ENCODE assay signal across 17 cellular contexts in the genomic region with DNA sequence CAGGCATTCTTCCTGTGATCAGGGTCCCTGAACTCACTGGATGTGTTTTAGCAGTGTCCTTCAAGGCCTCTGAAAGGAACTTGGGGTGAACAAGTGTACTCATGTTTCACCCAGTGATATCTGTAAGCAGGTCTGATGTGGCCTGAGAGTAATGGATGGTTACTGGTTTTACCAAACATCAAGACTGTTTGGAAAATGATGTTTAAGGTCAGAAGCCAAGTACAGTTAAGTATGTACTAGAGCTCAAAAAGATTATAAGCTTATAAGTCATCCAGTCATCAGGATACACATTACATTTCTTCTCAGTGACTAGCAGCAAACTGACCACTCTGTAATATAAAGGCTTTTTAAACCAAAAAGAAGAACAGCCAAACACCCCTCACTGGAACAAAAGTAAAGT.
DNase-seq lines count a peak whose midpoint lies in the region; ATAC-seq, FAIRE-seq and TF ChIP-seq lines count a peak whose summit lies in the region.
"Had no signal": no experiment of that assay in that cellular context is flagged by ENCODE, and none has a peak within 500 bp of the region (broad histone marks: within the 10 kb centered on the region; RNA-seq: fewer than 3 reads in every experiment).

No MANE protein-coding gene starts in this region.

- TF ChIP-seq CTCF in IMR-90 (conservative IDR thresholded peaks at IDR 0.05; ENCODE audit: low read depth, low read length) (no peak), HepG2 (CRISPR knock-in tag; IDR thresholded peaks at IDR 0.05) (no peak)

- CTCF ChIA-PET in IMR-90 (lab: Yijun Ruan, JAX) (no interaction called here), HepG2 (lab: Yijun Ruan, JAX; ENCODE audit: low intra/inter-chr PET ratio, low total read pairs) (no interaction called here)

- TF ChIP-seq RAD21 in IMR-90 (IDR thresholded peaks at IDR 0.05; ENCODE audit: low read length) (no peak), HepG2 (CRISPR knock-in tag; IDR thresholded peaks at IDR 0.05) (no peak)

- H3K27ac ChIP-seq in IMR-90 (ENCODE audit: insufficient read depth, low read length) (peak overlapping the region; percentile 41), mesenchymal stem cell (ENCODE audit: low read length, poor library complexity, severe bottlenecking) (no peak overlapping the region), HepG2 (ENCODE audit: extremely low read length, insufficient read depth, low read length) (no peak overlapping the region)
- H3K27ac ChIP-seq: HL-60 had no signal

- dilution Hi-C loops in IMR-90 (cut with HindIII; ENCODE audit: low sequenced_read_pairs, unreplicated experiment) = no loop called here

- H3K14ac ChIP-seq in IMR-90 (replicated peaks; ENCODE audit: low read depth, low read length) = peak overlapping the region; percentile 5; the same call in 1 of the 2 replicates
- H3K14ac ChIP-seq in mesenchymal stem cell (ENCODE audit: low read length in 2 of 2) = no peak overlapping the region

- peak overlapping the region; percentile 8; the same call in 1 of the 2 replicates for H4K5ac ChIP-seq in IMR-90 (ENCODE audit: low read depth, low read length)

- H3K9me1 ChIP-seq in IMR-90 (ENCODE audit: insufficient read depth, low read length) = peaks cover 5% of the 10 kb centered on the region; the same call in 1 of the 2 replicates

- H4K20me1 ChIP-seq in IMR-90 (ENCODE audit: insufficient read depth, low read length) (no peaks in the 10 kb centered on the region), HepG2 (ENCODE audit: insufficient read depth, low read length) (no peaks in the 10 kb centered on the region)

- BruUV-seq in IMR-90 (replicated peaks; lab: Mats Ljungman, UMichigan) (no TSS peak), HepG2 (replicated peaks; lab: Mats Ljungman, UMichigan) (no TSS peak)

- H3K4ac ChIP-seq in IMR-90 (ENCODE audit: low read depth, low read length) (peak overlapping the region; percentile 37), mesenchymal stem cell (ENCODE audit: low read depth in 1 of 2, low read length in 2 of 2) (no peak overlapping the region)

- H3K4me3 ChIP-seq in IMR-90 (ENCODE audit: insufficient read depth, low read depth, low read length) (no peak overlapping the region), mesenchymal stem cell (ENCODE audit: insufficient read depth in 1 of 2, low read depth in 1 of 2, low read length in 2 of 2) (no peak overlapping the region), HepG2 (replicated peaks in 1 of 3; ENCODE audit: insufficient read depth in 1 of 3, low read depth in 2 of 3, low read length in 3 of 3) (no peak overlapping the region)

- TF ChIP-seq EP300 in HepG2 (IDR thresholded peaks at IDR 0.05; ENCODE audit: low read depth in 2 of 2, low read length in 2 of 2) (no peak), HepG2 (CRISPR knock-in tag; IDR thresholded peaks at IDR 0.05; ENCODE audit: borderline replicate concordance) (no peak)

- POLR2A ChIA-PET in IMR-90 (lab: Charles Lee; ENCODE audit: unreplicated experiment) (no interaction called here), HepG2 (lab: Yijun Ruan, JAX) (no interaction called here)

- H2BK5ac ChIP-seq in IMR-90 (ENCODE audit: low read depth, low read length, poor library complexity, severe bottlenecking) (peak overlapping the region; percentile 63), mesenchymal stem cell (ENCODE audit: low read depth, low read length, poor library complexity, severe bottlenecking) (no peak overlapping the region)

- H3K4me1 ChIP-seq in IMR-90 (ENCODE audit: control insufficient read depth, insufficient read depth, low read length) (peaks cover 8% of the 10 kb centered on the region), mesenchymal stem cell (ENCODE audit: control insufficient read depth, insufficient read depth, low read depth, low read length) (no peaks in the 10 kb centered on the region), HepG2 (ENCODE audit: insufficient read depth, low read length) (no peaks in the 10 kb centered on the region)

- H4K8ac ChIP-seq in IMR-90 (ENCODE audit: low read depth in 2 of 2, low read length in 2 of 2) = peak overlapping the region in 1 of 2 experiments; percentile 59; a peak in 2 of 4 replicates
- H4K8ac ChIP-seq in mesenchymal stem cell (ENCODE audit: low read length) = no peak overlapping the region

- H2BK120ac ChIP-seq in IMR-90 (ENCODE audit: low read depth, low read length) (peak overlapping the region; percentile 70), mesenchymal stem cell (ENCODE audit: low read depth, low read length) (no peak overlapping the region)

- ATAC-seq in IMR-90 (ENCODE audit: low read depth) (peak; percentile 92), HepG2 (no peak), GM19035 (IDR thresholded peaks at IDR 0.05; ENCODE audit: unreplicated experiment) (no peak)
- ATAC-seq: Panc1 had no signal

- H3K79me2 ChIP-seq in HepG2 (ENCODE audit: insufficient read depth, low read length) = no peaks in the 10 kb centered on the region

- H3K79me1 ChIP-seq in IMR-90 (ENCODE audit: low read depth in 1 of 2, low read length in 2 of 2) (peaks cover 0 to 3% of the 10 kb centered on the region in 2 experiments; a peak in 1 of 4 replicates), mesenchymal stem cell (replicated peaks; ENCODE audit: low read length, poor library complexity, severe bottlenecking) (no peaks in the 10 kb centered on the region)

- in situ Hi-C loops in IMR-90 (cut with MboI; ENCODE audit: low sequenced_read_pairs) (no loop called here), HepG2 (cut with HindIII; ENCODE audit: extremely low pct_ligation_motif_present, low pct_unique_long_range_greater_than_20kb) (no loop called here)

- H3K27me3 ChIP-seq in IMR-90 (ENCODE audit: control insufficient read depth, insufficient read depth, low read length) (no peaks in the 10 kb centered on the region), mesenchymal stem cell (ENCODE audit: control insufficient read depth in 1 of 2, insufficient read depth in 1 of 2, low read length in 2 of 2) (no peaks in the 10 kb centered on the region), HepG2 (ENCODE audit: control insufficient read depth in 1 of 2, insufficient read depth in 2 of 2, low read length in 2 of 2) (no peaks in the 10 kb centered on the region)

- H3K4me2 ChIP-seq in IMR-90 (ENCODE audit: low read depth, low read length) = peak overlapping the region; percentile 53
- H3K4me2 ChIP-seq in mesenchymal stem cell (ENCODE audit: low read length, poor library complexity, severe bottlenecking) = no peak overlapping the region
- H3K4me2 ChIP-seq in HepG2 (ENCODE audit: low read depth, low read length) = no peak overlapping the region

- no peak for FAIRE-seq in HepG2 (lab: Jason Lieb, UNC)
- FAIRE-seq: A204.1, HTR-8/SVneo had no signal

- H3K18ac ChIP-seq in IMR-90 (ENCODE audit: low read depth, low read length) (peak overlapping the region; percentile 48; the same call in 1 of the 2 replicates), mesenchymal stem cell (ENCODE audit: low read depth in 1 of 2, low read length in 2 of 2) (no peak overlapping the region)

- H2BK20ac ChIP-seq in IMR-90 (ENCODE audit: low read depth, low read length) = peak overlapping the region; percentile 38

- no peak overlapping the region for H2BK12ac ChIP-seq in mesenchymal stem cell (ENCODE audit: low read length in 2 of 2)

- H4K91ac ChIP-seq in IMR-90 (ENCODE audit: insufficient read depth, low read depth, low read length) = peak overlapping the region; percentile 13; the same call in 1 of the 2 replicates
- no peak overlapping the region for H4K91ac ChIP-seq in mesenchymal stem cell (ENCODE audit: low read length)

- H3K9me3 ChIP-seq in IMR-90 (ENCODE audit: control insufficient read depth, insufficient read depth, low read length) = peaks cover 2% of the 10 kb centered on the region; the same call in 1 of the 2 replicates
- H3K9me3 ChIP-seq in mesenchymal stem cell (ENCODE audit: control insufficient read depth, low read length) = no peaks in the 10 kb centered on the region
- H3K9me3 ChIP-seq in HepG2 (ENCODE audit: low read length) = no peaks in the 10 kb centered on the region

- DNase-seq in AG08396 (ENCODE audit: low spot score) = peak; percentile 31
- peak; percentile 86 for DNase-seq in IMR-90
- DNase-seq in fibroblast of gingiva (ENCODE audit: low read depth) = peak; percentile 9
- peak; percentile 62 for DNase-seq in mesenchymal stem cell
- DNase-seq in NCI-H345 treated with DMSO at 0.1 percent for 48 hours (lab: John Stamatoyannopoulos, UW; ENCODE audit: unreplicated experiment) = no peak
- no peak for DNase-seq in HepG2 (ENCODE audit: low spot score)
- DNase-seq in stimulated activated naive CD4-positive, alpha-beta T cell (lab: John Stamatoyannopoulos, UW) = no peak
- DNase-seq: AML-193, COR-L47, H9, NCI-H187, NCI-H510A had no signal

- H2AK5ac ChIP-seq in IMR-90 (ENCODE audit: low read depth, low read length) = peak overlapping the region; percentile 3; the same call in 1 of the 2 replicates
- H2AK5ac ChIP-seq in mesenchymal stem cell (ENCODE audit: low read length, severe bottlenecking) = no peak overlapping the region

- peak overlapping the region; percentile 4; the same call in 1 of the 2 replicates for H3K23ac ChIP-seq in IMR-90 (ENCODE audit: low read depth, low read length)
- no peak overlapping the region for H3K23ac ChIP-seq in mesenchymal stem cell (ENCODE audit: low read length in 2 of 2)

- intact Hi-C loops in IMR-90 (cut with micrococcal nuclease) (no loop called here), HepG2 (cut with micrococcal nuclease; ENCODE audit: unreplicated experiment) (no loop called here)

- no peak overlapping the region for H3K9ac ChIP-seq in IMR-90 (ENCODE audit: low read depth, low read length)
- H3K9ac ChIP-seq in mesenchymal stem cell (ENCODE audit: low read length) = no peak overlapping the region
- H3K9ac ChIP-seq in HepG2 (ENCODE audit: insufficient read depth, low read depth, low read length) = no peak overlapping the region

- H2AFZ ChIP-seq in IMR-90 (replicated peaks; ENCODE audit: low read length, poor library complexity) (peak overlapping the region; percentile 51), mesenchymal stem cell (ENCODE audit: low read depth, low read length) (no peak overlapping the region), HepG2 (ENCODE audit: low read length) (no peak overlapping the region)

- peak overlapping the region; percentile 33; the same call in 1 of the 3 replicates for H2BK15ac ChIP-seq in IMR-90 (ENCODE audit: low read depth, low read length)
- no peak overlapping the region for H2BK15ac ChIP-seq in mesenchymal stem cell (ENCODE audit: low read depth, poor library complexity, severe bottlenecking)

- H3K56ac ChIP-seq in IMR-90 (ENCODE audit: extremely low read depth, insufficient read depth, low read length) = no peak overlapping the region

- no peaks in the 10 kb centered on the region for H3K36me3 ChIP-seq in IMR-90 (ENCODE audit: control insufficient read depth, insufficient read depth, low read length)
- no peaks in the 10 kb centered on the region for H3K36me3 ChIP-seq in mesenchymal stem cell (ENCODE audit: control insufficient read depth in 1 of 2, insufficient read depth in 2 of 2, low read depth in 1 of 2, low read length in 2 of 2)
- H3K36me3 ChIP-seq in HepG2 (replicated peaks in 1 of 2; ENCODE audit: control insufficient read depth in 1 of 2, insufficient read depth in 2 of 2, low read length in 2 of 2) = no peaks in the 10 kb centered on the region

- H2AK9ac ChIP-seq in IMR-90 (replicated peaks; ENCODE audit: low read depth, low read length, poor library complexity) = peak overlapping the region; percentile 5

- TF ChIP-seq POLR2A in IMR-90 (IDR thresholded peaks at IDR 0.05; ENCODE audit: low read depth, low read length) (no peak), HepG2 (IDR thresholded peaks at IDR 0.05; ENCODE audit: insufficient read depth in 1 of 2, low read depth in 2 of 2, low read length in 2 of 2) (no peak)

Comparison
In these comparisons a context has a peak if more than half of its experiments do, and no peak if none do; other contexts are left out.
1. DNase-seq: peak in AG08396 (single experiment), IMR-90 (single experiment), fibroblast of gingiva (single experiment) and mesenchymal stem cell (single experiment); none in NCI-H345 treated with DMSO at 0.1 percent for 48 hours (single experiment), HepG2 (single experiment) and stimulated activated naive CD4-positive, alpha-beta T cell (0 of 6).